8 cellular contexts compared by ENCODE assay signal in the genomic region with DNA sequence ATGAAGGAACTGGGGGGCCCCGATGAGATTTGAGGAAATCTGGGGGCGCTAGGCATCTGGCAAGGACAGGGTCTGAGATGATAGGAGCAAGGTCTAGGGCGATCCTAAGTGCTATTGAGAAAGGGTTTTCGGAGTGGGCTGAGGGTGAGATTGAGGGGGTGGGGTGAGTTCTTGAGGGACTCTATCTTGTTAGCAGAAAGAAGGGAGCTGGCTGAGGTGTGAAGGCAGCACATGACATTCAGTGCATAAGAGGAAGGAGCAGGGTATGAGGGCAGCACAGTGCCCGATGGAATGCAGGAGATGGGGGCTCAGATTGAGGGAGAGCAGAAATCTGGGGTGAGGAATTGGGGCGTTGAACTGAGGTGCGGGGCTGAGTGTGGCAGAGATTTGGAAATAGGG. TPM values are rescaled to one million over a fixed set of nuclear protein-coding genes. Genes with fewer than 3 reads are reported as not detected.
DNase-seq lines count a peak whose midpoint lies in the region; ATAC-seq and TF ChIP-seq lines count a peak whose summit lies in the region.

No MANE protein-coding gene starts in this region.

- H3K27me3 Mint-ChIP-seq in MCF 10A (ENCODE audit: insufficient read depth, unreplicated experiment) = no peaks in the 10 kb centered on the region

- peaks cover 51% of the 10 kb centered on the region for H3K4me1 ChIP-seq in Karpas-422 (ENCODE audit: low read length)
- H3K4me1 ChIP-seq in testis = no peaks in the 10 kb centered on the region

- H3K36me3 Mint-ChIP-seq in MCF 10A (ENCODE audit: insufficient read depth, unreplicated experiment) = no peaks in the 10 kb centered on the region

- in situ Hi-C loops in G401 (cut with HindIII; ENCODE audit: low sequenced_read_pairs) = no loop called here

- no peak overlapping the region for H2AFZ ChIP-seq in Karpas-422 (ENCODE audit: low read length)

- peak overlapping the region; percentile 84 for H3K27ac Mint-ChIP-seq in MCF 10A (ENCODE audit: low read depth, unreplicated experiment)

- POLR2A ChIA-PET in MCF 10A (lab: Yijun Ruan, JAX) = interaction anchor here (0.5 to 0.6 kb wide), 2 partner anchors 1112 to 1474 kb away, joined by 3 read pairs; no protein-coding TSS in a partner anchor

- H3K4me3 Mint-ChIP-seq in MCF 10A (ENCODE audit: unreplicated experiment) = peak overlapping the region; percentile 87

- no peak overlapping the region for H3K27ac ChIP-seq in Karpas-422 (ENCODE audit: low read length)
- H3K27ac ChIP-seq in testis = peak overlapping the region in 1 of 2 donors; percentile 78

- ATAC-seq in left lobe of liver (peak; percentile 7), GM18519 (IDR thresholded peaks at IDR 0.05; ENCODE audit: low FRiP score, unreplicated experiment) (no peak)

- 7 to 23% methylated on average over 7 of the region's 7 CpGs for WGBS in testis, 2 donors

- no peak for TF ChIP-seq POLR2A in testis (IDR thresholded peaks at IDR 0.05)

- H3K36me3 ChIP-seq in Karpas-422 (ENCODE audit: insufficient read depth, low read length) = no peaks in the 10 kb centered on the region
- H3K36me3 ChIP-seq in testis (ENCODE audit: low read depth, missing control alignments) = no peaks in the 10 kb centered on the region

- no peaks in the 10 kb centered on the region; the same call in 1 of the 2 replicates for H3K9me3 ChIP-seq in Karpas-422 (ENCODE audit: low read length)
- H3K9me3 ChIP-seq in testis = no peaks in the 10 kb centered on the region

- H3K4me2 ChIP-seq in Karpas-422 (ENCODE audit: low read depth, low read length, poor library complexity, severe bottlenecking) = peak overlapping the region; percentile 96

- H3K9ac ChIP-seq in Karpas-422 (ENCODE audit: low read length) = peak overlapping the region; percentile 86

- no peaks in the 10 kb centered on the region for H3K9me3 Mint-ChIP-seq in MCF 10A (ENCODE audit: unreplicated experiment)

- intact Hi-C loops in MCF 10A (cut with micrococcal nuclease) = no loop called here
- intact Hi-C loops in testis (cut with DNase I; ENCODE audit: low total_unique reads) = no loop called here

- no peaks in the 10 kb centered on the region for H3K27me3 ChIP-seq in Karpas-422 (ENCODE audit: low read length)
- no peaks in the 10 kb centered on the region for H3K27me3 ChIP-seq in testis

- CTCF ChIA-PET in MCF 10A (lab: Yijun Ruan, JAX) = interaction anchor here (0.6 kb wide), 1 partner anchor 885 kb away, joined by 4 read pairs; no protein-coding TSS in a partner anchor

- peak overlapping the region; percentile 77 for H3K4me3 ChIP-seq in Karpas-422 (ENCODE audit: low read length)
- H3K4me3 ChIP-seq in testis = peak overlapping the region; percentile 82 to 84

- peaks cover 44% of the 10 kb centered on the region for H3K4me1 Mint-ChIP-seq in MCF 10A (ENCODE audit: insufficient read depth, unreplicated experiment)

- peak; percentile 61 for DNase-seq in G401 (ENCODE audit: low spot score)
- peak; percentile 54 for DNase-seq in Karpas-422
- DNase-seq in MCF 10A (ENCODE audit: unreplicated experiment) = no peak
- no peak for DNase-seq in left lobe of liver (ENCODE audit: low spot score)
- no peak for DNase-seq in testis
- no peak for DNase-seq in stimulated activated CD4-positive, alpha-beta T cell treated with anti-CD3 and anti-CD28 coated beads, Interleukin-2, amount 100 ng/mL, for 48 hours
- no peak for DNase-seq in effector CD4-positive, alpha-beta T cell

- peaks cover 30% of the 10 kb centered on the region; the same call in 1 of the 2 replicates for H4K20me1 ChIP-seq in Karpas-422 (ENCODE audit: insufficient read depth, low read depth, low read length)

- H3K9me2 ChIP-seq in Karpas-422 (replicated peaks; ENCODE audit: insufficient read depth, low read length) = no peaks in the 10 kb centered on the region

- peaks cover 53% of the 10 kb centered on the region for H3K79me2 ChIP-seq in Karpas-422 (ENCODE audit: low read length)

- BruUV-seq in MCF 10A (replicated peaks; lab: Mats Ljungman, UMichigan) = no TSS peak

- TF ChIP-seq CTCF in MCF 10A (IDR thresholded peaks at IDR 0.05; ENCODE audit: unreplicated experiment) = no peak
- no peak for TF ChIP-seq CTCF in testis (IDR thresholded peaks at IDR 0.05)

RNA-seq across cellular contexts. Expression of gene TRIM32, which starts 0.7 kb away (rescaled TPM):
- total RNA-seq in G401 (2014; rRNA removed; shearing (Covaris generic)) = 22.3 and 23.7 TPM in 2 replicates
- total RNA-seq in Karpas-422 (2014; rRNA removed; shearing (Covaris generic); ENCODE audit: low replicate concordance) = 20.7 and 23.9 TPM in 2 replicates
- total RNA-seq in MCF 10A (2022) (17.8 and 18.8 TPM in 2 replicates), left lobe of liver (8.0 TPM), testis (10 to 100 TPM; 12.6 to 15.2 TPM)
- 12.5 TPM for polyA plus RNA-seq in testis (ENCODE audit: insufficient read depth, low read depth, low replicate concordance)

Comparison
In these comparisons a context has a peak if more than half of its experiments do, and no peak if none do; other contexts are left out.
1. DNase-seq: peak in G401 (single experiment) and Karpas-422 (single experiment); none in MCF 10A (single experiment), left lobe of liver (single experiment), testis (single experiment), stimulated activated CD4-positive, alpha-beta T cell treated with anti-CD3 and anti-CD28 coated beads, Interleukin-2, amount 100 ng/mL, for 48 hours (0 of 2) and effector CD4-positive, alpha-beta T cell (single experiment).